Comparison of ENCODE assay signal across 12 cellular contexts in the genomic region with DNA sequence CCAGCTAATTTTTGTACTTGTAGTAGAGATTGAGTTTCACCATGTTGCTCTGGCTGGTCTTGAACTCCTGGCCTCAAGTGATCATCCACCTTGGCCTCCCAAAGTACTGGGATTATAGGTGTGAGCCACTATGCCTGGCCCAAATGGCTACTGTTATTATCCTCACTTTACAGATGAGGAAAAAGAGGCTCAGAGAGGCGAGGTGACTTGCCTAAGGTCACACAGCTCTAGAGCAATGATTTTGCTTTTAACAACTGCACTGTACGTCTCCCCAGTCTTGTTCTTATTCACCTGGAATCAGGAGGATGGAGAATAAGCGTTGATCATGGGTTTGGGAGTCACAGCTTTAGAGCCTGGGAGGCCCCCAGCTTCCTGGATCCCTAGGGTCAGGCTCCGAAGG.
"Had no signal": no experiment of that assay in that cellular context is flagged by ENCODE, and none has a peak within 500 bp of the region (broad histone marks: within the 10 kb centered on the region; RNA-seq: fewer than 3 reads in every experiment).

No MANE protein-coding gene starts in this region.

- FAIRE-seq: bronchial epithelial cell had no signal

- H3K36me3 Mint-ChIP-seq: natural killer cell treated with Interleukin-12 subunit alpha and Interleukin-12 subunit beta and Interleukin-15 and Interleukin-18, amount 100 ng/mL, for 72 hours; stimulated activated effector memory CD8-positive, alpha-beta T cell treated with anti-CD3 and anti-CD28 coated beads, Interleukin-12 subunit alpha, Interleukin-12 subunit beta, amount 100 ng/mL, for 72 hours; T-cell had no signal

- DNase-seq: activated CD4-positive, alpha-beta T cell treated with anti-CD3 and anti-CD28 coated beads for 4 hours; activated naive CD4-positive, alpha-beta T cell; aorta; endodermal cell; glutamatergic neuron; T-cell; WERI-Rb-1 had no signal

- H3K27me3 Mint-ChIP-seq: T-cell had no signal

- H3K27me3 ChIP-seq: tibial nerve had no signal

- H3K9me3 Mint-ChIP-seq: endodermal cell; natural killer cell treated with Interleukin-12 subunit alpha and Interleukin-12 subunit beta and Interleukin-15 and Interleukin-18, amount 100 ng/mL, for 72 hours had no signal

- H3K27ac ChIP-seq: tibial nerve, WERI-Rb-1 had no signal

- H3K36me3 ChIP-seq: tibial nerve, WERI-Rb-1 had no signal

- H3K4me3 Mint-ChIP-seq: activated T-helper 1 cell treated with anti-CD3 and anti-CD28 coated beads, Interleukin-12 subunit alpha, Interleukin-12 subunit beta, Interleukin-2, Interleukin-4 antibody, amounts not matched to agents 30 ng/mL and 10 ng/mL and 1 ng/mL, durations not matched to agents 14 hours and 24 hours and 36 hours; endodermal cell; natural killer cell treated with Interleukin-12 subunit alpha and Interleukin-12 subunit beta and Interleukin-15 and Interleukin-18, amount 100 ng/mL, for 72 hours; stimulated activated effector memory CD8-positive, alpha-beta T cell treated with anti-CD3 and anti-CD28 coated beads, Interleukin-12 subunit alpha, Interleukin-12 subunit beta, amount 100 ng/mL, for 72 hours; T-cell had no signal

- H3K27ac Mint-ChIP-seq: activated T-helper 1 cell treated with anti-CD3 and anti-CD28 coated beads, Interleukin-12 subunit alpha, Interleukin-12 subunit beta, Interleukin-2, Interleukin-4 antibody, amounts not matched to agents 30 ng/mL and 10 ng/mL and 1 ng/mL, durations not matched to agents 14 hours and 24 hours and 36 hours; endodermal cell; natural killer cell treated with Interleukin-12 subunit alpha and Interleukin-12 subunit beta and Interleukin-15 and Interleukin-18, amount 100 ng/mL, for 72 hours; stimulated activated effector memory CD8-positive, alpha-beta T cell treated with anti-CD3 and anti-CD28 coated beads, Interleukin-12 subunit alpha, Interleukin-12 subunit beta, amount 100 ng/mL, for 72 hours; T-cell had no signal

- ATAC-seq: natural killer cell treated with Interleukin-12 subunit alpha and Interleukin-12 subunit beta and Interleukin-15 and Interleukin-18, amount 100 ng/mL, for 72 hours; stimulated activated effector memory CD8-positive, alpha-beta T cell treated with anti-CD3 and anti-CD28 coated beads, Interleukin-12 subunit alpha, Interleukin-12 subunit beta, amount 100 ng/mL, for 72 hours had no signal

- H3K9me3 ChIP-seq: tibial nerve had no signal

- H3K4me3 ChIP-seq: tibial nerve had no signal
